1 cellular context compared by ENCODE assay signal in the genomic region with DNA sequence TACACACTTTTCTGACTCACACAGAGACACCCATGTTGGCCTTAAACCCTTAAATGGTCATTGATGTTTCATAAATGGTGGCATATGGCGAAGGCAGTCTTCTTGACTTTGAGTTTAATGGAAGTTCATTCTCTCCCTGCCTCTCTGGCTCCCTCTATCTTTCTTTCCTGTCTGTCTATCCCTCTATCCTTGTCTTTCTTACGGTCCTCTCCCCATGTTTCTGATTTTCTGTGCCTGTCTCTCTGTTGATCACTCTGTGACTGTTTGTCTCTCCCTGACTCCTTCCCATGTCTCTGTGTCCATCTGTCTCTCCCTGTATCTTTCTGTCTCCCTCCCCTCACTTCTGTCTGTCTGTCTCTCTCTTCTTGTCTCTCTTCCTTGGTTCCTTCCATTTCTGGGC.
TF ChIP-seq lines count a peak whose summit lies in the region.

No MANE protein-coding gene starts in this region.

TF ChIP-seq in GM23338, 12 proteins besides CTCF, POLR2A, EP300 and RAD21 (continued from another document):
- TF ChIP-seq, protein P1, sequence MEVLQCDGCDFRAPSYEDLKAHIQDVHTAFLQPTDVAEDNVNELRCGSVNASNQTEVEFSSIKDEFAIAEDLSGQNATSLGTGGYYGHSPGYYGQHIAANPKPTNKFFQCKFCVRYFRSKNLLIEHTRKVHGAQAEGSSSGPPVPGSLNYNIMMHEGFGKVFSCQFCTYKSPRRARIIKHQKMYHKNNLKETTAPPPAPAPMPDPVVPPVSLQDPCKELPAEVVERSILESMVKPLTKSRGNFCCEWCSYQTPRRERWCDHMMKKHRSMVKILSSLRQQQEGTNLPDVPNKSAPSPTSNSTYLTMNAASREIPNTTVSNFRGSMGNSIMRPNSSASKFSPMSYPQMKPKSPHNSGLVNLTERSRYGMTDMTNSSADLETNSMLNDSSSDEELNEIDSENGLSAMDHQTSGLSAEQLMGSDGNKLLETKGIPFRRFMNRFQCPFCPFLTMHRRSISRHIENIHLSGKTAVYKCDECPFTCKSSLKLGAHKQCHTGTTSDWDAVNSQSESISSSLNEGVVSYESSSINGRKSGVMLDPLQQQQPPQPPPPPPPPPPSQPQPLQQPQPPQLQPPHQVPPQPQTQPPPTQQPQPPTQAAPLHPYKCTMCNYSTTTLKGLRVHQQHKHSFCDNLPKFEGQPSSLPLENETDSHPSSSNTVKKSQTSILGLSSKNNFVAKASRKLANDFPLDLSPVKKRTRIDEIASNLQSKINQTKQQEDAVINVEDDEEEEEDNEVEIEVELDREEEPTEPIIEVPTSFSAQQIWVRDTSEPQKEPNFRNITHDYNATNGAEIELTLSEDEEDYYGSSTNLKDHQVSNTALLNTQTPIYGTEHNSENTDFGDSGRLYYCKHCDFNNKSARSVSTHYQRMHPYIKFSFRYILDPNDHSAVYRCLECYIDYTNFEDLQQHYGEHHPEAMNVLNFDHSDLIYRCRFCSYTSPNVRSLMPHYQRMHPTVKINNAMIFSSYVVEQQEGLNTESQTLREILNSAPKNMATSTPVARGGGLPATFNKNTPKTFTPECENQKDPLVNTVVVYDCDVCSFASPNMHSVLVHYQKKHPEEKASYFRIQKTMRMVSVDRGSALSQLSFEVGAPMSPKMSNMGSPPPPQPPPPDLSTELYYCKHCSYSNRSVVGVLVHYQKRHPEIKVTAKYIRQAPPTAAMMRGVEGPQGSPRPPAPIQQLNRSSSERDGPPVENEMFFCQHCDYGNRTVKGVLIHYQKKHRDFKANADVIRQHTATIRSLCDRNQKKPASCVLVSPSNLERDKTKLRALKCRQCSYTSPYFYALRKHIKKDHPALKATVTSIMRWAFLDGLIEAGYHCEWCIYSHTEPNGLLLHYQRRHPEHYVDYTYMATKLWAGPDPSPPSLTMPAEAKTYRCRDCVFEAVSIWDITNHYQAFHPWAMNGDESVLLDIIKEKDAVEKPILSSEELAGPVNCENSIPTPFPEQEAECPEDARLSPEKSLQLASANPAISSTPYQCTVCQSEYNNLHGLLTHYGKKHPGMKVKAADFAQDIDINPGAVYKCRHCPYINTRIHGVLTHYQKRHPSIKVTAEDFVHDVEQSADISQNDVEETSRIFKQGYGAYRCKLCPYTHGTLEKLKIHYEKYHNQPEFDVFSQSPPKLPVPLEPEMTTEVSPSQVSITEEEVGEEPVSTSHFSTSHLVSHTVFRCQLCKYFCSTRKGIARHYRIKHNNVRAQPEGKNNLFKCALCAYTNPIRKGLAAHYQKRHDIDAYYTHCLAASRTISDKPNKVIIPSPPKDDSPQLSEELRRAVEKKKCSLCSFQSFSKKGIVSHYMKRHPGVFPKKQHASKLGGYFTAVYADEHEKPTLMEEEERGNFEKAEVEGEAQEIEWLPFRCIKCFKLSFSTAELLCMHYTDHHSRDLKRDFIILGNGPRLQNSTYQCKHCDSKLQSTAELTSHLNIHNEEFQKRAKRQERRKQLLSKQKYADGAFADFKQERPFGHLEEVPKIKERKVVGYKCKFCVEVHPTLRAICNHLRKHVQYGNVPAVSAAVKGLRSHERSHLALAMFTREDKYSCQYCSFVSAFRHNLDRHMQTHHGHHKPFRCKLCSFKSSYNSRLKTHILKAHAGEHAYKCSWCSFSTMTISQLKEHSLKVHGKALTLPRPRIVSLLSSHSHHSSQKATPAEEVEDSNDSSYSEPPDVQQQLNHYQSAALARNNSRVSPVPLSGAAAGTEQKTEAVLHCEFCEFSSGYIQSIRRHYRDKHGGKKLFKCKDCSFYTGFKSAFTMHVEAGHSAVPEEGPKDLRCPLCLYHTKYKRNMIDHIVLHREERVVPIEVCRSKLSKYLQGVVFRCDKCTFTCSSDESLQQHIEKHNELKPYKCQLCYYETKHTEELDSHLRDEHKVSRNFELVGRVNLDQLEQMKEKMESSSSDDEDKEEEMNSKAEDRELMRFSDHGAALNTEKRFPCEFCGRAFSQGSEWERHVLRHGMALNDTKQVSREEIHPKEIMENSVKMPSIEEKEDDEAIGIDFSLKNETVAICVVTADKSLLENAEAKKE (CRISPR knock-in tag; IDR thresholded peaks at IDR 0.05): no peak
- TF ChIP-seq CREB1 (CRISPR knock-in tag; IDR thresholded peaks at IDR 0.05; ENCODE audit: low read depth) (no peak), EZH2 (IDR thresholded peaks at IDR 0.05; ENCODE audit: low read depth, unreplicated experiment) (no peak), JUNB (IDR thresholded peaks at IDR 0.05; ENCODE audit: unreplicated experiment) (no peak), ZNF331 (CRISPR knock-in tag; IDR thresholded peaks at IDR 0.05; ENCODE audit: low read depth) (no peak)
